ENCODE assay signal across 29 cellular contexts in genomic region chr7:17709127-17709526, GRCh38.
"Had no signal": no experiment of that assay in that cellular context is flagged by ENCODE, and none has a peak within 500 bp of the region (broad histone marks: within the 10 kb centered on the region; RNA-seq: fewer than 3 reads in every experiment).

No MANE protein-coding gene starts in this region.

- ATAC-seq: activated CD8-positive, alpha-beta T cell treated with anti-CD3 and anti-CD28 coated beads for 36 hours; activated naive CD8-positive, alpha-beta T cell treated with anti-CD3 and anti-CD28 coated beads, Interleukin-2, amount 50 U/mL, for 24 hours; activated T-cell treated with anti-CD3 and anti-CD28 coated beads, Interleukin-2, amount 50 U/mL, for 4 hours; foreskin keratinocyte; heart left ventricle; left colon; lower lobe of right lung; natural killer cell treated with Interleukin-12 subunit alpha and Interleukin-12 subunit beta and Interleukin-15 and Interleukin-18, amount 100 ng/mL, for 72 hours; sciatic nerve; stimulated activated naive CD8-positive, alpha-beta T cell treated with anti-CD3 and anti-CD28 coated beads, Interleukin-15, amount 100 ng/mL, for 72 hours had no signal

- H3K4me1 ChIP-seq: foreskin keratinocyte, heart left ventricle, lower lobe of right lung, upper lobe of left lung, vagina had no signal

- H3K27ac Mint-ChIP-seq: activated CD4-positive, alpha-beta T cell treated with anti-CD3 and anti-CD28 coated beads, Interleukin-2, amount 10 ng/mL, durations not matched to agents 7 days and 5 days; activated CD8-positive, alpha-beta T cell treated with anti-CD3 and anti-CD28 coated beads for 36 hours; activated naive CD8-positive, alpha-beta T cell treated with anti-CD3 and anti-CD28 coated beads, Interleukin-2, amount 50 U/mL, for 24 hours; activated T-helper 17 cell treated with anti-CD3 and anti-CD28 coated beads, Interleukin-2, amount 50 U/mL, for 72 hours; immature natural killer cell; natural killer cell treated with Interleukin-12 subunit alpha and Interleukin-12 subunit beta and Interleukin-15 and Interleukin-18, amount 100 ng/mL, for 72 hours; stimulated activated memory B cell treated with anti-CD40 and anti-IgM and Interleukin-4, amounts not matched to agents 10 μg/mL and 1 μg/mL and 100 μg/mL, for 72 hours; stimulated activated naive CD8-positive, alpha-beta T cell treated with anti-CD3 and anti-CD28 coated beads, Interleukin-15, amount 100 ng/mL, for 72 hours had no signal

- H3K4me3 Mint-ChIP-seq: activated CD4-positive, alpha-beta T cell treated with anti-CD3 and anti-CD28 coated beads, Interleukin-2, amount 10 ng/mL, durations not matched to agents 7 days and 5 days; activated CD8-positive, alpha-beta T cell treated with anti-CD3 and anti-CD28 coated beads for 36 hours; activated naive CD8-positive, alpha-beta T cell treated with anti-CD3 and anti-CD28 coated beads, Interleukin-2, amount 50 U/mL, for 24 hours; activated T-cell treated with anti-CD3 and anti-CD28 coated beads, Interleukin-2, amount 50 U/mL, for 4 hours; activated T-helper 17 cell treated with anti-CD3 and anti-CD28 coated beads, Interleukin-2, amount 50 U/mL, for 72 hours; immature natural killer cell; natural killer cell treated with Interleukin-12 subunit alpha and Interleukin-12 subunit beta and Interleukin-15 and Interleukin-18, amount 100 ng/mL, for 72 hours; stimulated activated memory B cell treated with anti-CD40 and anti-IgM and Interleukin-4, amounts not matched to agents 10 μg/mL and 1 μg/mL and 100 μg/mL, for 72 hours; stimulated activated naive CD8-positive, alpha-beta T cell treated with anti-CD3 and anti-CD28 coated beads, Interleukin-15, amount 100 ng/mL, for 72 hours had no signal

- H3K27me3 Mint-ChIP-seq: activated CD8-positive, alpha-beta T cell treated with anti-CD3 and anti-CD28 coated beads for 36 hours; activated T-helper 17 cell treated with anti-CD3 and anti-CD28 coated beads, Interleukin-2, amount 50 U/mL, for 72 hours; stimulated activated memory B cell treated with anti-CD40 and anti-IgM and Interleukin-4, amounts not matched to agents 10 μg/mL and 1 μg/mL and 100 μg/mL, for 72 hours had no signal

- H3K27me3 ChIP-seq: foreskin keratinocyte, heart left ventricle, upper lobe of left lung, vagina had no signal

- H3K27ac ChIP-seq: foreskin keratinocyte, heart left ventricle, lower lobe of right lung, skin epidermis, upper lobe of left lung, vagina had no signal

- DNase-seq: activated CD4-positive, alpha-beta T cell treated with anti-CD3 and anti-CD28 coated beads, Interleukin-2, amount 10 ng/mL, durations not matched to agents 7 days and 5 days; activated CD4-positive, CD25-positive, alpha-beta regulatory T cell treated with anti-CD3 and anti-CD28 coated beads, Interleukin-2, amount 50 U/mL, for 72 hours; activated CD8-positive, alpha-beta T cell treated with anti-CD3 and anti-CD28 coated beads for 36 hours; activated gamma-delta T cell treated with Interleukin-2 at 50 U/mL for 16 hours; activated naive CD4-positive, alpha-beta T cell treated with anti-CD3 and anti-CD28 coated beads, Interleukin-2, amount 50 U/mL, for 16 hours; activated naive CD8-positive, alpha-beta T cell treated with anti-CD3 and anti-CD28 coated beads, Interleukin-2, amount 50 U/mL, for 24 hours; activated T-cell treated with anti-CD3 and anti-CD28 coated beads, Interleukin-2, amount 50 U/mL, for 4 hours; amygdala; caudate nucleus; foreskin keratinocyte; heart left ventricle; hypothalamus; immature natural killer cell; kidney; left colon; lower lobe of right lung; mesendoderm; stimulated activated CD4-positive, alpha-beta T cell treated with anti-CD3 and anti-CD28 coated beads, Interleukin-4, amount 100 ng/mL, for 4 hours; stimulated activated CD8-positive, alpha-beta memory T cell treated with anti-CD3 and anti-CD28 coated beads, Interleukin-4, amount 100 ng/mL, for 48 hours; stimulated activated naive CD8-positive, alpha-beta T cell treated with anti-CD3 and anti-CD28 coated beads, Interleukin-15, amount 100 ng/mL, for 72 hours; substantia nigra; T-helper 2 cell; upper lobe of left lung had no signal

- H3K4me3 ChIP-seq: heart left ventricle, lower lobe of right lung, skin epidermis, upper lobe of left lung, vagina had no signal

- H3K36me3 ChIP-seq: heart left ventricle, lower lobe of right lung, upper lobe of left lung, vagina had no signal

- H3K4me1 Mint-ChIP-seq: activated CD4-positive, alpha-beta T cell treated with anti-CD3 and anti-CD28 coated beads, Interleukin-2, amount 10 ng/mL, durations not matched to agents 7 days and 5 days; activated naive CD8-positive, alpha-beta T cell treated with anti-CD3 and anti-CD28 coated beads, Interleukin-2, amount 50 U/mL, for 24 hours; activated T-helper 17 cell treated with anti-CD3 and anti-CD28 coated beads, Interleukin-2, amount 50 U/mL, for 72 hours; immature natural killer cell; stimulated activated naive CD8-positive, alpha-beta T cell treated with anti-CD3 and anti-CD28 coated beads, Interleukin-15, amount 100 ng/mL, for 72 hours had no signal

- H3K9me3 ChIP-seq: heart left ventricle, lower lobe of right lung, upper lobe of left lung, vagina had no signal

- H3K9me3 Mint-ChIP-seq: activated CD4-positive, alpha-beta T cell treated with anti-CD3 and anti-CD28 coated beads, Interleukin-2, amount 10 ng/mL, durations not matched to agents 7 days and 5 days; activated CD8-positive, alpha-beta T cell treated with anti-CD3 and anti-CD28 coated beads for 36 hours; activated naive CD8-positive, alpha-beta T cell treated with anti-CD3 and anti-CD28 coated beads, Interleukin-2, amount 50 U/mL, for 24 hours; activated T-cell treated with anti-CD3 and anti-CD28 coated beads, Interleukin-2, amount 50 U/mL, for 4 hours; activated T-helper 17 cell treated with anti-CD3 and anti-CD28 coated beads, Interleukin-2, amount 50 U/mL, for 72 hours; immature natural killer cell; natural killer cell treated with Interleukin-12 subunit alpha and Interleukin-12 subunit beta and Interleukin-15 and Interleukin-18, amount 100 ng/mL, for 72 hours; stimulated activated memory B cell treated with anti-CD40 and anti-IgM and Interleukin-4, amounts not matched to agents 10 μg/mL and 1 μg/mL and 100 μg/mL, for 72 hours; stimulated activated naive CD8-positive, alpha-beta T cell treated with anti-CD3 and anti-CD28 coated beads, Interleukin-15, amount 100 ng/mL, for 72 hours had no signal

- H3K36me3 Mint-ChIP-seq: immature natural killer cell; natural killer cell treated with Interleukin-12 subunit alpha and Interleukin-12 subunit beta and Interleukin-15 and Interleukin-18, amount 100 ng/mL, for 72 hours; stimulated activated memory B cell treated with anti-CD40 and anti-IgM and Interleukin-4, amounts not matched to agents 10 μg/mL and 1 μg/mL and 100 μg/mL, for 72 hours had no signal
